9 cellular contexts compared by ENCODE assay signal in the genomic region with DNA sequence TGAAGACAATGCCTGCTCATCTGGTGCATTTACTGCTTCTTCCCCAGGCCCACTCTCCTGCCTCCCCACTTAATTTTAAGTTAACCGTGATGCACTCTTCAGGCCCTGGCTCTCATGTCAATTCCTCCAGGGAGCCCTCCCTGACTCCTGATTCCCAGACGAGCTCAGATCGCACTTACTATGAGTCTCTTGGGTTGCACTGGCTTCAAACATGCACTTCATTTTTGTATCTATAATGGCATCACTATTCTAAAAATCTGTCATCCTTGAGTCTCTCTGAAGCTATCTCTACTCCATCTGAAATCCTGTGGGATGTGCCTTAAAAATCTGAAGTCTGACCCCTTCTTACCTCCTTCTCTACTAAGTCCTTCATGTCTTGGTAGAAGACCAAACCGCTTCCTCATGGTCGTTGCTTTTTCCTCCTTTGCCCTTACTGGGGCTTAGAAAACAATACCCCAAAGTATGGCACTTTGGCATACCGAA. TPM values are rescaled to one million over a fixed set of nuclear protein-coding genes. Genes with fewer than 3 reads are reported as not detected.
A peak's percentile ranks its signal among the peaks of the same experiment; 100 is the strongest.
DNase-seq lines count a peak whose midpoint lies in the region; ATAC-seq, FAIRE-seq and TF ChIP-seq lines count a peak whose summit lies in the region.
"Had no signal": no experiment of that assay in that cellular context is flagged by ENCODE, and none has a peak within 500 bp of the region (broad histone marks: within the 10 kb centered on the region; RNA-seq: fewer than 3 reads in every experiment).

No MANE protein-coding gene starts in this region.

- DNase-seq in GM04504 (ENCODE audit: low read depth) = peak; percentile 17
- no peak for DNase-seq in RWPE2 (ENCODE audit: low spot score)
- peak; percentile 28 for DNase-seq in endothelial cell of umbilical vein (ENCODE audit: low read depth, low spot score)
- no peak for DNase-seq in sigmoid colon
- DNase-seq in anterior cingulate cortex (lab: John Stamatoyannopoulos, UW) = no peak
- DNase-seq in D721Med (ENCODE audit: insufficient read length, low spot score) = no peak

- BruUV-seq in endothelial cell of umbilical vein (replicated peaks; lab: Mats Ljungman, UMichigan) = no TSS peak

- no peak overlapping the region for H3K4me2 ChIP-seq in endothelial cell of umbilical vein (ENCODE audit: insufficient read depth, low read length)

- no peak for TF ChIP-seq CTCF in RWPE2 (IDR thresholded peaks at IDR 0.05; ENCODE audit: poor library complexity, severe bottlenecking)
- TF ChIP-seq CTCF in endothelial cell of umbilical vein (IDR thresholded peaks at IDR 0.05; ENCODE audit: extremely low read depth in 1 of 2, insufficient read depth in 1 of 2, low read depth in 1 of 2, low read length in 2 of 2) = no peak
- TF ChIP-seq CTCF in sigmoid colon (IDR thresholded peaks at IDR 0.05) = no peak
- no peak for TF ChIP-seq CTCF in D721Med (IDR thresholded peaks at IDR 0.05; ENCODE audit: insufficient read depth, missing control alignments)

- H3K36me3 ChIP-seq in RWPE2 (ENCODE audit: low read depth) = peaks cover 42% of the 10 kb centered on the region
- peaks cover 4 to 19% of the 10 kb centered on the region in 2 experiments for H3K36me3 ChIP-seq in endothelial cell of umbilical vein (ENCODE audit: control insufficient read depth in 2 of 2, extremely low read depth in 1 of 2, insufficient read depth in 2 of 2, low read length in 2 of 2)
- H3K36me3 ChIP-seq in sigmoid colon = peaks cover 0 to 16% (median 9%) of the 10 kb centered on the region in 4 donors

- TF ChIP-seq POLR2A in endothelial cell of umbilical vein (IDR thresholded peaks at IDR 0.05; ENCODE audit: low read depth, low read length) (no peak), sigmoid colon (IDR thresholded peaks at IDR 0.05) (no peak), GM18505 (IDR thresholded peaks at IDR 0.05; ENCODE audit: borderline replicate concordance, extremely low read depth, insufficient read depth, insufficient read length) (no peak)

- no peak for FAIRE-seq in endothelial cell of umbilical vein (lab: Jason Lieb, UNC)
- no peak for FAIRE-seq in D721Med (lab: Jason Lieb, UNC)

- H3K4me1 ChIP-seq in RWPE2 (ENCODE audit: insufficient read depth, poor library complexity, severe bottlenecking) (peaks cover 10% of the 10 kb centered on the region), endothelial cell of umbilical vein (ENCODE audit: control insufficient read depth, extremely low read depth, insufficient read depth, low read length) (peaks cover 8% of the 10 kb centered on the region), sigmoid colon (peaks cover 0 to 45% (median 42%) of the 10 kb centered on the region in 4 donors)

- intact Hi-C loops in endothelial cell of umbilical vein (cut with micrococcal nuclease) = loop anchor here (1.0 kb wide), 1 partner anchor 37 kb away; no protein-coding TSS in a partner anchor
- intact Hi-C loops in sigmoid colon (cut with DNase I) = no loop called here

- H2AFZ ChIP-seq in endothelial cell of umbilical vein (ENCODE audit: low read depth, low read length) = no peak overlapping the region

- dilution Hi-C loops in endothelial cell of umbilical vein (cut with MboI; ENCODE audit: extremely low pct_ligation_motif_present, low sequenced_read_pairs) = no loop called here

- ATAC-seq in RWPE2 (ENCODE audit: low read depth) = peak; percentile 1; the same call in 1 of the 3 replicates
- ATAC-seq in GM18505 (IDR thresholded peaks at IDR 0.05; ENCODE audit: unreplicated experiment) = no peak
- no peak for ATAC-seq in GM21529 (IDR thresholded peaks at IDR 0.05; ENCODE audit: unreplicated experiment)

- H3K9me1 ChIP-seq in endothelial cell of umbilical vein (replicated peaks; ENCODE audit: control insufficient read depth, extremely low read depth, insufficient read depth, low read length) = no peaks in the 10 kb centered on the region

- H3K4me3 ChIP-seq in RWPE2 (ENCODE audit: severe bottlenecking) = no peak overlapping the region
- no peak overlapping the region for H3K4me3 ChIP-seq in endothelial cell of umbilical vein (replicated peaks in 1 of 3; ENCODE audit: insufficient read depth in 1 of 3, low read depth in 1 of 3, low read length in 3 of 3)
- no peak overlapping the region for H3K4me3 ChIP-seq in sigmoid colon

- H3K79me2 ChIP-seq in endothelial cell of umbilical vein (ENCODE audit: control insufficient read depth, insufficient read depth, low read length) = peaks cover 5% of the 10 kb centered on the region

- H3K9me3 ChIP-seq in RWPE2 (ENCODE audit: severe bottlenecking) = no peaks in the 10 kb centered on the region
- no peaks in the 10 kb centered on the region for H3K9me3 ChIP-seq in endothelial cell of umbilical vein (replicated peaks; ENCODE audit: control insufficient read depth, insufficient read depth, low read length)
- H3K9me3 ChIP-seq in sigmoid colon = no peaks in the 10 kb centered on the region

- WGBS in sigmoid colon, 2 donors = 68 to 74% methylated on average over 6 of the region's 6 CpGs

- no peak overlapping the region for H3K9ac ChIP-seq in endothelial cell of umbilical vein (replicated peaks; ENCODE audit: extremely low read depth, insufficient read depth, low read length)

- H4K20me1 ChIP-seq in endothelial cell of umbilical vein (replicated peaks; ENCODE audit: control insufficient read depth, extremely low read depth, insufficient read depth, low read length) = no peaks in the 10 kb centered on the region

- CTCF ChIA-PET in endothelial cell of umbilical vein (lab: Charles Lee) = interaction anchor here (0.8 to 10.4 kb wide), 22 partner anchors 13 to 101 kb away, joined by 3 to 658 read pairs (median 12); a partner anchor contains a TSS

- H3K27ac ChIP-seq in RWPE2 (ENCODE audit: poor library complexity, severe bottlenecking) = peak overlapping the region; percentile 51
- peak overlapping the region; percentile 18 for H3K27ac ChIP-seq in endothelial cell of umbilical vein (ENCODE audit: insufficient read depth, low read depth, low read length)
- H3K27ac ChIP-seq in sigmoid colon = peak overlapping the region; percentile 69 to 78 (median 73)

- H3K27me3 ChIP-seq in RWPE2 (ENCODE audit: insufficient read depth, poor library complexity, severe bottlenecking) = no peaks in the 10 kb centered on the region
- no peaks in the 10 kb centered on the region for H3K27me3 ChIP-seq in endothelial cell of umbilical vein (ENCODE audit: control insufficient read depth in 2 of 2, insufficient read depth in 2 of 2, low read length in 2 of 2)
- H3K27me3 ChIP-seq in sigmoid colon = no peaks in the 10 kb centered on the region

- TF ChIP-seq EP300 in sigmoid colon (IDR thresholded peaks at IDR 0.05) = no peak

- POLR2A ChIA-PET in endothelial cell of umbilical vein (lab: Charles Lee) = interaction anchor here (0.8 to 1.8 kb wide), 5 partner anchors 13 to 76 kb away, joined by 3 to 20 read pairs (median 5); a partner anchor contains a TSS

TF ChIP-seq in endothelial cell of umbilical vein, 7 proteins besides CTCF, POLR2A, EP300 and RAD21:
- TF ChIP-seq GATA2 (IDR thresholded peaks at IDR 0.05; ENCODE audit: insufficient read depth, insufficient read length, low read depth, low read length) (no peak), FOS (IDR thresholded peaks at IDR 0.05; ENCODE audit: borderline replicate concordance, insufficient read depth, low read length) (no peak), JUN (IDR thresholded peaks at IDR 0.05; ENCODE audit: borderline replicate concordance, insufficient read depth, insufficient read length, low read depth) (no peak), MYC (IDR thresholded peaks at IDR 0.05; ENCODE audit: low read depth, low read length) (no peak), EZH2 (IDR thresholded peaks at IDR 0.05; ENCODE audit: borderline replicate concordance, low read depth, low read length, severe bottlenecking) (no peak), POLR2AphosphoS5 (IDR thresholded peaks at IDR 0.05; ENCODE audit: insufficient read depth, low read depth, low read length) (no peak)
- TF ChIP-seq, protein P1, sequence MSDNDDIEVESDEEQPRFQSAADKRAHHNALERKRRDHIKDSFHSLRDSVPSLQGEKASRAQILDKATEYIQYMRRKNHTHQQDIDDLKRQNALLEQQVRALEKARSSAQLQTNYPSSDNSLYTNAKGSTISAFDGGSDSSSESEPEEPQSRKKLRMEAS (IDR thresholded peaks at IDR 0.05; ENCODE audit: insufficient read depth, insufficient read length) = no peak

RNA-seq across cellular contexts. Expression of a gene that starts 24.7 kb away (rescaled TPM):
- total RNA-seq in endothelial cell of umbilical vein (not detected in 2 replicates), sigmoid colon (1 to 10 TPM in 1 of 4 donors, not detected in 3; 1.1 TPM)
- polyA plus RNA-seq in endothelial cell of umbilical vein (not detected in 2 replicates), sigmoid colon (1 to 10 TPM in 2 of 3 donors, not detected in 1; 1.4 to 3.0 TPM)
- not detected in 2 replicates for polyA plus RNA-seq in endothelial cell of umbilical vein (2011; cell fraction: cytosol; rRNA removed)
- polyA plus RNA-seq in endothelial cell of umbilical vein (2011; cell fraction: nucleus; rRNA removed) = not detected in 2 replicates
- polyA plus RNA-seq in endothelial cell of umbilical vein (2012) = not detected in 2 replicates
- polyA minus RNA-seq in endothelial cell of umbilical vein = not detected in 2 replicates
- polyA minus RNA-seq in endothelial cell of umbilical vein (2011; cell fraction: cytosol; rRNA and poly(A)+ RNA removed) = not detected
- polyA minus RNA-seq in endothelial cell of umbilical vein (2011; cell fraction: nucleus; rRNA and poly(A)+ RNA removed) = not detected in 2 replicates
- total RNA-seq: M059J had no signal

RNA-seq across cellular contexts. Expression of a gene that starts 57.3 kb away (rescaled TPM):
- 64.4 and 78.9 TPM in 2 replicates for total RNA-seq in endothelial cell of umbilical vein
- 152 and 182 TPM in 2 replicates for polyA plus RNA-seq in endothelial cell of umbilical vein
- polyA plus RNA-seq in endothelial cell of umbilical vein (2011; cell fraction: cytosol; rRNA removed) = 78.6 and 160 TPM in 2 replicates
- 317 and 470 TPM in 2 replicates for polyA plus RNA-seq in endothelial cell of umbilical vein (2011; cell fraction: nucleus; rRNA removed)
- 67.3 and 67.6 TPM in 2 replicates for polyA plus RNA-seq in endothelial cell of umbilical vein (2012)
- polyA minus RNA-seq in endothelial cell of umbilical vein = 41.5 and 55.2 TPM in 2 replicates
- 500 TPM for polyA minus RNA-seq in endothelial cell of umbilical vein (2011; cell fraction: cytosol; rRNA and poly(A)+ RNA removed)
- 83.0 and 266 TPM in 2 replicates for polyA minus RNA-seq in endothelial cell of umbilical vein (2011; cell fraction: nucleus; rRNA and poly(A)+ RNA removed)
- total RNA-seq in sigmoid colon = 100 to 1,000 TPM; 111 to 230 (median 147) TPM
- polyA plus RNA-seq in sigmoid colon = 100 to 1,000 TPM; 329 to 368 (median 342) TPM

Comparison
In these comparisons a context has a peak if more than half of its experiments do, and no peak if none do; other contexts are left out.
1. DNase-seq: peak in GM04504 (single experiment) and endothelial cell of umbilical vein (single experiment); none in RWPE2 (single experiment), sigmoid colon (single experiment), anterior cingulate cortex (0 of 58) and D721Med (single experiment).
2. H3K27ac ChIP-seq: peak in every context shown above with its lines; median percentile 73 in sigmoid colon; 51 in RWPE2; 18 in endothelial cell of umbilical vein.